ENCODE assay signal across 33 cellular contexts in genomic region chr5:2921176-2921575, GRCh38.
"Had no signal": no experiment of that assay in that cellular context is flagged by ENCODE, and none has a peak within 500 bp of the region (broad histone marks: within the 10 kb centered on the region; RNA-seq: fewer than 3 reads in every experiment).

No MANE protein-coding gene starts in this region.

- H3K9me3 Mint-ChIP-seq: activated CD8-positive, alpha-beta T cell treated with anti-CD3 and anti-CD28 coated beads for 36 hours; activated T-helper 17 cell treated with anti-CD3 and anti-CD28 coated beads, Interleukin-2, amount 50 U/mL, for 72 hours had no signal

- H3K27me3 ChIP-seq: brain microvascular endothelial cell, colonic mucosa, foreskin keratinocyte, gastrocnemius medialis had no signal

- H3K27ac Mint-ChIP-seq: activated B cell treated with CpG ODN at 0.5 μM for 24 hours; activated CD8-positive, alpha-beta T cell treated with anti-CD3 and anti-CD28 coated beads for 36 hours; activated naive CD8-positive, alpha-beta T cell; activated T-helper 17 cell treated with anti-CD3 and anti-CD28 coated beads, Interleukin-2, amount 50 U/mL, for 72 hours; endodermal cell; T-helper 17 cell; T-helper 2 cell treated with Interferon-gamma antibody and Interleukin-4, amounts not matched to agents 5 μg/mL and 100 μg/mL, for 36 hours had no signal

- FAIRE-seq: astrocyte had no signal

- DNase-seq: activated B cell treated with CpG ODN at 0.5 μM for 24 hours; activated CD4-positive, alpha-beta T cell treated with anti-CD3 and anti-CD28 coated beads for 48 hours; activated CD4-positive, alpha-beta T cell treated with anti-CD3 and anti-CD28 coated beads, Interleukin-2, amount 50 U/mL, for 1 hour; activated CD4-positive, alpha-beta T cell treated with anti-CD3 and anti-CD28 coated beads, Interleukin-2, amount 50 U/mL, for 48 hours; activated CD8-positive, alpha-beta memory T cell treated with anti-CD3 and anti-CD28 coated beads for 24 hours; activated CD8-positive, alpha-beta T cell treated with anti-CD3 and anti-CD28 coated beads for 36 hours; activated effector memory CD4-positive, alpha-beta T cell treated with Interleukin-2 at 50 U/mL for 16 hours; activated gamma-delta T cell treated with Interleukin-2 at 50 U/mL for 16 hours; activated naive CD4-positive, alpha-beta T cell treated with anti-CD3 and anti-CD28 coated beads, Interleukin-2, amount 50 U/mL, for 16 hours; activated naive CD4-positive, alpha-beta T cell treated with Interleukin-2 at 50 U/mL for 16 hours; activated T-cell treated with anti-CD3 and anti-CD28 coated beads, Interleukin-2, amount 50 U/mL, for 4 hours; amniotic stem cell; anterior cingulate cortex; brain microvascular endothelial cell; caudate nucleus; cerebellar nuclear complex; colonic mucosa; effector memory CD4-positive, alpha-beta T cell; endodermal cell; erythroblast; gastrocnemius medialis; glutamatergic neuron; T-helper 1 cell; T-helper 17 cell; T1000; WERI-Rb-1 had no signal

- H3K36me3 ChIP-seq: brain microvascular endothelial cell, colonic mucosa, esophagus muscularis mucosa, gastrocnemius medialis, WERI-Rb-1 had no signal

- H3K4me3 Mint-ChIP-seq: activated B cell treated with CpG ODN at 0.5 μM for 24 hours; activated CD8-positive, alpha-beta T cell treated with anti-CD3 and anti-CD28 coated beads for 36 hours; activated naive CD8-positive, alpha-beta T cell; activated T-cell treated with anti-CD3 and anti-CD28 coated beads, Interleukin-2, amount 50 U/mL, for 4 hours; activated T-helper 17 cell treated with anti-CD3 and anti-CD28 coated beads, Interleukin-2, amount 50 U/mL, for 72 hours; endodermal cell; T-helper 17 cell; T-helper 2 cell treated with Interferon-gamma antibody and Interleukin-4, amounts not matched to agents 5 μg/mL and 100 μg/mL, for 36 hours had no signal

- H3K4me1 Mint-ChIP-seq: activated B cell treated with CpG ODN at 0.5 μM for 24 hours; activated T-helper 17 cell treated with anti-CD3 and anti-CD28 coated beads, Interleukin-2, amount 50 U/mL, for 72 hours; endodermal cell; T-helper 17 cell had no signal

- ATAC-seq: activated CD4-positive, CD25-positive, alpha-beta regulatory T cell treated with anti-CD3 and anti-CD28 coated beads, Interleukin-2, amount 50 U/mL, for 24 hours; activated CD8-positive, alpha-beta T cell treated with anti-CD3 and anti-CD28 coated beads for 36 hours; activated T-cell treated with anti-CD3 and anti-CD28 coated beads, Interleukin-2, amount 50 U/mL, for 4 hours; activated T-helper 17 cell treated with anti-CD3 and anti-CD28 coated beads, Interleukin-2, amount 50 U/mL, for 72 hours; foreskin keratinocyte; gastrocnemius medialis; T-helper 17 cell had no signal

- H3K36me3 Mint-ChIP-seq: activated naive CD8-positive, alpha-beta T cell had no signal

- H3K4me3 ChIP-seq: colonic mucosa, esophagus muscularis mucosa, gastrocnemius medialis had no signal
